1 cellular context compared by ENCODE assay signal in the genomic region with DNA sequence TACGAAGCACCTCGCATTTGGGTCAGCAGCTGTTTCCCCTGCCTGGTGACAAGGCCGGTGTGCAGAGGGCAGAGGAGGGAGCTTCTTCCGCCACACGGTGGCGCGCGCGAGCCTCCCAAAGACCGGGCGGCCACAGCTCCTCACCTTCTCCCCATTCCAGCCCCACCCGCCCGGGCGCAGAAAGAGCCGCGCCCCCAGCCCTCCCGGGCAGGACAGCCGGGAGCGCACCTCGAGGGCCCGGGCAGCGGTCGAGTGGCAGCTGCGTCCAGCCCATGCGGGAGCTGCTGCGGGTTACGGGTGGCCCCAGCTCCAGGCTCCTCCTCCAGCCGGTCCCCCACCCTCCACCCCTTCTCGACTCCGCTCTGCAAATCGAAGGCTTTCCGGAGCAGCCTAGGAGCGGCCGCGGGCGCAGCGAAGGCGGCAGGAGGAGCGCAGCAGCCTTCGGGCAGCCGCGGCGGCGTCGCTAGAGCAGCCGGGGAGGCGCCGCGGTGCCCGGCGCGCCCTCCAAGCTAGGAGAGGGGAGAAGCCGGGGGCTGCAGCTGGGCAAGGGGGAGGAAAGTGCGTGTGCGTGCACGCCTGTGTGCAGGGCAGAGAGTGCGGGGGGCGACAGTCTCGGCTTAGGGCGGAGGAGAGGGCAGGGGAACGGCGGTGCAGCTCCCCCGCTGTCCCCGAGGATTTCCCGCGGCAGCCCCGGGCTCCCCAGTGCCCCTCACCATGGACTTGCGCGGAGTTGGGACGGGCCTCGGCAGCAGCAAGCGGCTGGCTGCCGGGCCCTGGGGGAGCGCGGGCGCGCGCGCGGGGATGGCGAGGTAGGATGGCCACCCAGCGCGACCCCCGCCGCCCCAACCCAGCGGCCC.
A peak's percentile ranks its signal among the peaks of the same experiment; 100 is the strongest.
TF ChIP-seq lines count a peak whose summit lies in the region.

A gene (plus strand): TSS at position 348 of the 857 bp plus-strand sequence. CDS start 635 bp downstream, outside the sequence.

TF ChIP-seq in HepG2, 621 proteins besides CTCF, POLR2A, EP300 and RAD21 (continued from another document and continues in another):
- TF ChIP-seq, protein P1, sequence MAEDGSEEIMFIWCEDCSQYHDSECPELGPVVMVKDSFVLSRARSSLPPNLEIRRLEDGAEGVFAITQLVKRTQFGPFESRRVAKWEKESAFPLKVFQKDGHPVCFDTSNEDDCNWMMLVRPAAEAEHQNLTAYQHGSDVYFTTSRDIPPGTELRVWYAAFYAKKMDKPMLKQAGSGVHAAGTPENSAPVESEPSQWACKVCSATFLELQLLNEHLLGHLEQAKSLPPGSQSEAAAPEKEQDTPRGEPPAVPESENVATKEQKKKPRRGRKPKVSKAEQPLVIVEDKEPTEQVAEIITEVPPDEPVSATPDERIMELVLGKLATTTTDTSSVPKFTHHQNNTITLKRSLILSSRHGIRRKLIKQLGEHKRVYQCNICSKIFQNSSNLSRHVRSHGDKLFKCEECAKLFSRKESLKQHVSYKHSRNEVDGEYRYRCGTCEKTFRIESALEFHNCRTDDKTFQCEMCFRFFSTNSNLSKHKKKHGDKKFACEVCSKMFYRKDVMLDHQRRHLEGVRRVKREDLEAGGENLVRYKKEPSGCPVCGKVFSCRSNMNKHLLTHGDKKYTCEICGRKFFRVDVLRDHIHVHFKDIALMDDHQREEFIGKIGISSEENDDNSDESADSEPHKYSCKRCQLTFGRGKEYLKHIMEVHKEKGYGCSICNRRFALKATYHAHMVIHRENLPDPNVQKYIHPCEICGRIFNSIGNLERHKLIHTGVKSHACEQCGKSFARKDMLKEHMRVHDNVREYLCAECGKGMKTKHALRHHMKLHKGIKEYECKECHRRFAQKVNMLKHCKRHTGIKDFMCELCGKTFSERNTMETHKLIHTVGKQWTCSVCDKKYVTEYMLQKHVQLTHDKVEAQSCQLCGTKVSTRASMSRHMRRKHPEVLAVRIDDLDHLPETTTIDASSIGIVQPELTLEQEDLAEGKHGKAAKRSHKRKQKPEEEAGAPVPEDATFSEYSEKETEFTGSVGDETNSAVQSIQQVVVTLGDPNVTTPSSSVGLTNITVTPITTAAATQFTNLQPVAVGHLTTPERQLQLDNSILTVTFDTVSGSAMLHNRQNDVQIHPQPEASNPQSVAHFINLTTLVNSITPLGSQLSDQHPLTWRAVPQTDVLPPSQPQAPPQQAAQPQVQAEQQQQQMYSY (CRISPR knock-in tag; IDR thresholded peaks at IDR 0.05) = no peak
- TF ChIP-seq ZNF564 (CRISPR knock-in tag; IDR thresholded peaks at IDR 0.05) (no peak), SALL1 (CRISPR knock-in tag; IDR thresholded peaks at IDR 0.05) (peak; percentile 56; the same call in 1 of the 2 replicates), POLR2G (IDR thresholded peaks at IDR 0.05; ENCODE audit: low read depth, low read length) (no peak), ELF4 (CRISPR knock-in tag; IDR thresholded peaks at IDR 0.05; ENCODE audit: borderline replicate concordance) (no peak), ZNF3 (CRISPR knock-in tag; IDR thresholded peaks at IDR 0.05) (no peak), NFKBIZ (CRISPR knock-in tag; IDR thresholded peaks at IDR 0.05) (no peak), FOXJ3 (CRISPR knock-in tag; IDR thresholded peaks at IDR 0.05; ENCODE audit: borderline replicate concordance) (no peak), ARNT2 (CRISPR knock-in tag; IDR thresholded peaks at IDR 0.05; ENCODE audit: low read depth) (no peak), ZNF510 (CRISPR knock-in tag; IDR thresholded peaks at IDR 0.05; ENCODE audit: low read depth) (no peak), ZNF350 (CRISPR knock-in tag; IDR thresholded peaks at IDR 0.05; ENCODE audit: borderline replicate concordance, low read depth) (no peak), NCOA1 (CRISPR knock-in tag; IDR thresholded peaks at IDR 0.05) (no peak), PITX1 (CRISPR knock-in tag; IDR thresholded peaks at IDR 0.05) (no peak), SOX6 (IDR thresholded peaks at IDR 0.05) (no peak), SOX6 (CRISPR knock-in tag; IDR thresholded peaks at IDR 0.05) (peak; percentile 31; the same call in 1 of the 2 replicates), ZNF253 (CRISPR knock-in tag; IDR thresholded peaks at IDR 0.05; ENCODE audit: borderline replicate concordance) (no peak), NR2F6 (IDR thresholded peaks at IDR 0.05) (no peak), NR2F6 (CRISPR knock-in tag; IDR thresholded peaks at IDR 0.05) (0 out of 2 replicates have a peak, but pooled peaks have one; percentile 9), CEBPG (CRISPR knock-in tag; IDR thresholded peaks at IDR 0.05) (no peak), ZNF709 (CRISPR knock-in tag; IDR thresholded peaks at IDR 0.05) (0 out of 2 replicates have a peak, but pooled peaks have one; percentile 15), ZNF660 (CRISPR knock-in tag; IDR thresholded peaks at IDR 0.05; ENCODE audit: borderline replicate concordance, low read depth) (no peak), ZNF354B (CRISPR knock-in tag; IDR thresholded peaks at IDR 0.05) (no peak), ZNF644 (CRISPR knock-in tag; IDR thresholded peaks at IDR 0.05; ENCODE audit: low read depth) (no peak), ZNF775 (CRISPR knock-in tag; IDR thresholded peaks at IDR 0.05; ENCODE audit: borderline replicate concordance) (no peak), ZNF441 (CRISPR knock-in tag; IDR thresholded peaks at IDR 0.05; ENCODE audit: borderline replicate concordance) (no peak), TGIF2 (CRISPR knock-in tag; IDR thresholded peaks at IDR 0.05) (no peak), HMG20A (CRISPR knock-in tag; IDR thresholded peaks at IDR 0.05; ENCODE audit: borderline replicate concordance) (no peak), TOE1 (CRISPR knock-in tag; IDR thresholded peaks at IDR 0.05) (no peak)
- TF ChIP-seq, protein P2, sequence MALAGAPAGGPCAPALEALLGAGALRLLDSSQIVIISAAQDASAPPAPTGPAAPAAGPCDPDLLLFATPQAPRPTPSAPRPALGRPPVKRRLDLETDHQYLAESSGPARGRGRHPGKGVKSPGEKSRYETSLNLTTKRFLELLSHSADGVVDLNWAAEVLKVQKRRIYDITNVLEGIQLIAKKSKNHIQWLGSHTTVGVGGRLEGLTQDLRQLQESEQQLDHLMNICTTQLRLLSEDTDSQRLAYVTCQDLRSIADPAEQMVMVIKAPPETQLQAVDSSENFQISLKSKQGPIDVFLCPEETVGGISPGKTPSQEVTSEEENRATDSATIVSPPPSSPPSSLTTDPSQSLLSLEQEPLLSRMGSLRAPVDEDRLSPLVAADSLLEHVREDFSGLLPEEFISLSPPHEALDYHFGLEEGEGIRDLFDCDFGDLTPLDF (CRISPR knock-in tag; IDR thresholded peaks at IDR 0.05) = no peak
- TF ChIP-seq, protein P3, sequence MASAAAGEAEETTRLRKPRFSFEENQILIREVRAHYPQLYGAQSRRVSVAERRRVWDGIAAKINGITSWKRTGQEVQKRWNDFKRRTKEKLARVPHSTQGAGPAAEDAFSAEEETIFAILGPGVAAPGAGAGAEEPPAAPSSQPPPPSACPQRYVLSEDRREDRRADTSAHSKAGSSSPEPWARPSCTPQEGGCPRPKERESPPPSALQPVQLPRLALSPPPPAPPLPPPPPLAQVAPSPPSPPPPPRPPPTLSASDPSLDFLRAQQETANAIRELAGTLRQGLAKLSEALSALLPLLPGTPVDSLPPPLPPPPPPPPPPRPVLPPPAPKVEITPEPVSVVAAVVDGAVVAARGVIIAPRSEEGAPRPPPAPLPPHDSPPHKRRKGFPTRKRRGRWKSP (CRISPR knock-in tag; IDR thresholded peaks at IDR 0.05) = peak; percentile 31; the same call in 1 of the 2 replicates
- TF ChIP-seq, protein P4, sequence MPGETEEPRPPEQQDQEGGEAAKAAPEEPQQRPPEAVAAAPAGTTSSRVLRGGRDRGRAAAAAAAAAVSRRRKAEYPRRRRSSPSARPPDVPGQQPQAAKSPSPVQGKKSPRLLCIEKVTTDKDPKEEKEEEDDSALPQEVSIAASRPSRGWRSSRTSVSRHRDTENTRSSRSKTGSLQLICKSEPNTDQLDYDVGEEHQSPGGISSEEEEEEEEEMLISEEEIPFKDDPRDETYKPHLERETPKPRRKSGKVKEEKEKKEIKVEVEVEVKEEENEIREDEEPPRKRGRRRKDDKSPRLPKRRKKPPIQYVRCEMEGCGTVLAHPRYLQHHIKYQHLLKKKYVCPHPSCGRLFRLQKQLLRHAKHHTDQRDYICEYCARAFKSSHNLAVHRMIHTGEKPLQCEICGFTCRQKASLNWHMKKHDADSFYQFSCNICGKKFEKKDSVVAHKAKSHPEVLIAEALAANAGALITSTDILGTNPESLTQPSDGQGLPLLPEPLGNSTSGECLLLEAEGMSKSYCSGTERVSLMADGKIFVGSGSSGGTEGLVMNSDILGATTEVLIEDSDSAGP (CRISPR knock-in tag; IDR thresholded peaks at IDR 0.05; ENCODE audit: borderline replicate concordance) = peak; percentile 34; the same call in 1 of the 2 replicates
- TF ChIP-seq, protein P5, sequence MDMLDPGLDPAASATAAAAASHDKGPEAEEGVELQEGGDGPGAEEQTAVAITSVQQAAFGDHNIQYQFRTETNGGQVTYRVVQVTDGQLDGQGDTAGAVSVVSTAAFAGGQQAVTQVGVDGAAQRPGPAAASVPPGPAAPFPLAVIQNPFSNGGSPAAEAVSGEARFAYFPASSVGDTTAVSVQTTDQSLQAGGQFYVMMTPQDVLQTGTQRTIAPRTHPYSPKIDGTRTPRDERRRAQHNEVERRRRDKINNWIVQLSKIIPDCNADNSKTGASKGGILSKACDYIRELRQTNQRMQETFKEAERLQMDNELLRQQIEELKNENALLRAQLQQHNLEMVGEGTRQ (IDR thresholded peaks at IDR 0.05; ENCODE audit: low read depth, low read length) = no peak
- TF ChIP-seq, protein P5 (CRISPR knock-in tag; IDR thresholded peaks at IDR 0.05; ENCODE audit: borderline replicate concordance) = no peak
- TF ChIP-seq, protein P6, sequence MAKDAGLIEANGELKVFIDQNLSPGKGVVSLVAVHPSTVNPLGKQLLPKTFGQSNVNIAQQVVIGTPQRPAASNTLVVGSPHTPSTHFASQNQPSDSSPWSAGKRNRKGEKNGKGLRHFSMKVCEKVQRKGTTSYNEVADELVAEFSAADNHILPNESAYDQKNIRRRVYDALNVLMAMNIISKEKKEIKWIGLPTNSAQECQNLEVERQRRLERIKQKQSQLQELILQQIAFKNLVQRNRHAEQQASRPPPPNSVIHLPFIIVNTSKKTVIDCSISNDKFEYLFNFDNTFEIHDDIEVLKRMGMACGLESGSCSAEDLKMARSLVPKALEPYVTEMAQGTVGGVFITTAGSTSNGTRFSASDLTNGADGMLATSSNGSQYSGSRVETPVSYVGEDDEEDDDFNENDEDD (CRISPR knock-in tag; IDR thresholded peaks at IDR 0.05; ENCODE audit: borderline replicate concordance) = no peak
- TF ChIP-seq, protein P7, sequence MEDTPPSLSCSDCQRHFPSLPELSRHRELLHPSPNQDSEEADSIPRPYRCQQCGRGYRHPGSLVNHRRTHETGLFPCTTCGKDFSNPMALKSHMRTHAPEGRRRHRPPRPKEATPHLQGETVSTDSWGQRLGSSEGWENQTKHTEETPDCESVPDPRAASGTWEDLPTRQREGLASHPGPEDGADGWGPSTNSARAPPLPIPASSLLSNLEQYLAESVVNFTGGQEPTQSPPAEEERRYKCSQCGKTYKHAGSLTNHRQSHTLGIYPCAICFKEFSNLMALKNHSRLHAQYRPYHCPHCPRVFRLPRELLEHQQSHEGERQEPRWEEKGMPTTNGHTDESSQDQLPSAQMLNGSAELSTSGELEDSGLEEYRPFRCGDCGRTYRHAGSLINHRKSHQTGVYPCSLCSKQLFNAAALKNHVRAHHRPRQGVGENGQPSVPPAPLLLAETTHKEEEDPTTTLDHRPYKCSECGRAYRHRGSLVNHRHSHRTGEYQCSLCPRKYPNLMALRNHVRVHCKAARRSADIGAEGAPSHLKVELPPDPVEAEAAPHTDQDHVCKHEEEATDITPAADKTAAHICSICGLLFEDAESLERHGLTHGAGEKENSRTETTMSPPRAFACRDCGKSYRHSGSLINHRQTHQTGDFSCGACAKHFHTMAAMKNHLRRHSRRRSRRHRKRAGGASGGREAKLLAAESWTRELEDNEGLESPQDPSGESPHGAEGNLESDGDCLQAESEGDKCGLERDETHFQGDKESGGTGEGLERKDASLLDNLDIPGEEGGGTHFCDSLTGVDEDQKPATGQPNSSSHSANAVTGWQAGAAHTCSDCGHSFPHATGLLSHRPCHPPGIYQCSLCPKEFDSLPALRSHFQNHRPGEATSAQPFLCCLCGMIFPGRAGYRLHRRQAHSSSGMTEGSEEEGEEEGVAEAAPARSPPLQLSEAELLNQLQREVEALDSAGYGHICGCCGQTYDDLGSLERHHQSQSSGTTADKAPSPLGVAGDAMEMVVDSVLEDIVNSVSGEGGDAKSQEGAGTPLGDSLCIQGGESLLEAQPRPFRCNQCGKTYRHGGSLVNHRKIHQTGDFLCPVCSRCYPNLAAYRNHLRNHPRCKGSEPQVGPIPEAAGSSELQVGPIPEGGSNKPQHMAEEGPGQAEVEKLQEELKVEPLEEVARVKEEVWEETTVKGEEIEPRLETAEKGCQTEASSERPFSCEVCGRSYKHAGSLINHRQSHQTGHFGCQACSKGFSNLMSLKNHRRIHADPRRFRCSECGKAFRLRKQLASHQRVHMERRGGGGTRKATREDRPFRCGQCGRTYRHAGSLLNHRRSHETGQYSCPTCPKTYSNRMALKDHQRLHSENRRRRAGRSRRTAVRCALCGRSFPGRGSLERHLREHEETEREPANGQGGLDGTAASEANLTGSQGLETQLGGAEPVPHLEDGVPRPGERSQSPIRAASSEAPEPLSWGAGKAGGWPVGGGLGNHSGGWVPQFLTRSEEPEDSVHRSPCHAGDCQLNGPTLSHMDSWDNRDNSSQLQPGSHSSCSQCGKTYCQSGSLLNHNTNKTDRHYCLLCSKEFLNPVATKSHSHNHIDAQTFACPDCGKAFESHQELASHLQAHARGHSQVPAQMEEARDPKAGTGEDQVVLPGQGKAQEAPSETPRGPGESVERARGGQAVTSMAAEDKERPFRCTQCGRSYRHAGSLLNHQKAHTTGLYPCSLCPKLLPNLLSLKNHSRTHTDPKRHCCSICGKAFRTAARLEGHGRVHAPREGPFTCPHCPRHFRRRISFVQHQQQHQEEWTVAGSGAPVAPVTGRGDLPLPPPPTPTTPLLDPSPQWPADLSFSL (CRISPR knock-in tag; IDR thresholded peaks at IDR 0.05) = no peak
- TF ChIP-seq, protein P8, sequence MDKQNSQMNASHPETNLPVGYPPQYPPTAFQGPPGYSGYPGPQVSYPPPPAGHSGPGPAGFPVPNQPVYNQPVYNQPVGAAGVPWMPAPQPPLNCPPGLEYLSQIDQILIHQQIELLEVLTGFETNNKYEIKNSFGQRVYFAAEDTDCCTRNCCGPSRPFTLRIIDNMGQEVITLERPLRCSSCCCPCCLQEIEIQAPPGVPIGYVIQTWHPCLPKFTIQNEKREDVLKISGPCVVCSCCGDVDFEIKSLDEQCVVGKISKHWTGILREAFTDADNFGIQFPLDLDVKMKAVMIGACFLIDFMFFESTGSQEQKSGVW (CRISPR knock-in tag; IDR thresholded peaks at IDR 0.05; ENCODE audit: borderline replicate concordance) = no peak
